11 cellular contexts compared by ENCODE assay signal in the genomic region with DNA sequence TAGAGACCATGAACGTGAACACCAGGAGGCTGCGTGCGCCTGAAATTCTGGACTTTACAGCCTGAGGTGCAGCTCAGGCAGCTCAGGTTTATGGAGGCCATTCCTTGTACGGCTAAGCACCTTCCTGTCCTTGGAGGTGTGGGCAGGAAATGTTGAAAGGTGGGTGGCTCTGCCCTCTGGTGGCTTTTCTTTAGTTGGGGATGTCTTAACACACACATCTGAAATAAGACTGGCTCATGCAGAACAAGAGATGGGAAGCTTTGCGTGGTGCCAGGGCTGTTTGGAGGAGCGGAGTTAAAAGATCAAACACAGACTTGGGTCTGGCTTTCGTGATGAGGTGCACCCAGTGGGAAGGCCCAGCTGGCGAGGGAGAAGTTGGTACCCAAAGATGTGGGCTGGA.
DNase-seq lines count a peak whose midpoint lies in the region; ATAC-seq and TF ChIP-seq lines count a peak whose summit lies in the region.
"Had no signal": no experiment of that assay in that cellular context is flagged by ENCODE, and none has a peak within 500 bp of the region (broad histone marks: within the 10 kb centered on the region; RNA-seq: fewer than 3 reads in every experiment).

No MANE protein-coding gene starts in this region.

- H3K4me3 Mint-ChIP-seq in endodermal cell (no peak overlapping the region), neural progenitor cell (no peak overlapping the region)
- no peak overlapping the region for H3K4me3 Mint-ChIP-seq in activated T-cell treated with anti-CD3 and anti-CD28 coated beads, Interleukin-2, amount 50 U/mL, for 24 hours

- DNase-seq in EH (ENCODE audit: low read depth) = peak; percentile 21
- DNase-seq in NCI-H526 treated with DMSO at 0.1 percent for 48 hours (lab: John Stamatoyannopoulos, UW) = peak; percentile 0
- peak; percentile 80 for DNase-seq in endodermal cell
- peak; percentile 53 for DNase-seq in neural progenitor cell (ENCODE audit: low spot score)
- no peak for DNase-seq in kidney glomerular epithelial cell (lab: John Stamatoyannopoulos, UW)
- DNase-seq in activated CD4-positive, alpha-beta T cell treated with anti-CD3 and anti-CD28 coated beads, Interleukin-2, amount 50 U/mL, for 4 hours = no peak
- no peak for DNase-seq in activated T-cell treated with anti-CD3 and anti-CD28 coated beads, Interleukin-2, amount 50 U/mL, for 24 hours
- DNase-seq: activated CD4-positive, alpha-beta T cell treated with anti-CD3 and anti-CD28 coated beads for 1 hour; amniotic stem cell; ovary had no signal

- H3K36me3 Mint-ChIP-seq in endodermal cell (ENCODE audit: low read depth) (peaks cover 39% of the 10 kb centered on the region), neural progenitor cell (peaks cover 15% of the 10 kb centered on the region)
- H3K36me3 Mint-ChIP-seq in activated T-cell treated with anti-CD3 and anti-CD28 coated beads, Interleukin-2, amount 50 U/mL, for 24 hours (ENCODE audit: low read depth) = no peaks in the 10 kb centered on the region

- peaks cover 10% of the 10 kb centered on the region for H4K20me1 ChIP-seq in neural progenitor cell (ENCODE audit: low read depth)

- H3K27me3 Mint-ChIP-seq in endodermal cell (ENCODE audit: insufficient read depth) = no peaks in the 10 kb centered on the region
- H3K27me3 Mint-ChIP-seq in neural progenitor cell (ENCODE audit: insufficient read depth, low read depth) = no peaks in the 10 kb centered on the region
- H3K27me3 Mint-ChIP-seq in activated T-cell treated with anti-CD3 and anti-CD28 coated beads, Interleukin-2, amount 50 U/mL, for 24 hours = no peaks in the 10 kb centered on the region

- no peaks in the 10 kb centered on the region for H3F3A ChIP-seq in neural progenitor cell (ENCODE audit: low read depth)

- H3K9ac ChIP-seq in endodermal cell (ENCODE audit: extremely low read depth, low read length, poor library complexity, severe bottlenecking) = no peak overlapping the region
- no peak overlapping the region for H3K9ac ChIP-seq in neural progenitor cell

- H3K79me2 ChIP-seq in neural progenitor cell (ENCODE audit: low read depth) = peaks cover 60% of the 10 kb centered on the region

- H3K4me2 ChIP-seq in neural progenitor cell = no peak overlapping the region

- WGBS in endodermal cell (ENCODE audit: insufficient coverage in 1 of 2, insufficient read length in 1 of 2), 2 experiments = 90 to 95% methylated on average over 7 to 8 of the region's 8 CpGs

- H3K4me1 Mint-ChIP-seq in endodermal cell = peaks cover 15% of the 10 kb centered on the region
- peaks cover 19% of the 10 kb centered on the region for H3K4me1 Mint-ChIP-seq in neural progenitor cell
- no peaks in the 10 kb centered on the region for H3K4me1 Mint-ChIP-seq in activated T-cell treated with anti-CD3 and anti-CD28 coated beads, Interleukin-2, amount 50 U/mL, for 24 hours (ENCODE audit: low read depth)

- H3K27me3 ChIP-seq in endodermal cell (ENCODE audit: control insufficient read depth, insufficient read depth, low read length, poor library complexity, severe bottlenecking) (no peaks in the 10 kb centered on the region), neural progenitor cell (no peaks in the 10 kb centered on the region)
- H3K27me3 ChIP-seq: ovary had no signal

- no peak overlapping the region for H3K27ac Mint-ChIP-seq in endodermal cell
- no peak overlapping the region for H3K27ac Mint-ChIP-seq in neural progenitor cell
- no peak overlapping the region for H3K27ac Mint-ChIP-seq in activated T-cell treated with anti-CD3 and anti-CD28 coated beads, Interleukin-2, amount 50 U/mL, for 24 hours

- H3K4me1 ChIP-seq in endodermal cell (ENCODE audit: control insufficient read depth, insufficient read depth, low read length) (no peaks in the 10 kb centered on the region), neural progenitor cell (peaks cover under 1% of the 10 kb centered on the region)

- H3K27ac ChIP-seq in endodermal cell (ENCODE audit: low read depth, low read length) = no peak overlapping the region
- no peak overlapping the region for H3K27ac ChIP-seq in neural progenitor cell
- H3K27ac ChIP-seq: ovary had no signal

- no peaks in the 10 kb centered on the region for H3K9me3 ChIP-seq in endodermal cell (ENCODE audit: control insufficient read depth, low read length)
- no peaks in the 10 kb centered on the region for H3K9me3 ChIP-seq in neural progenitor cell (ENCODE audit: low read depth)
- H3K9me3 ChIP-seq: ovary had no signal

- no peak overlapping the region for H3K4me3 ChIP-seq in endodermal cell (ENCODE audit: low read length)
- no peak overlapping the region for H3K4me3 ChIP-seq in neural progenitor cell
- H3K4me3 ChIP-seq: ovary had no signal

- H3K9me3 Mint-ChIP-seq in endodermal cell = no peaks in the 10 kb centered on the region
- peaks cover 2% of the 10 kb centered on the region for H3K9me3 Mint-ChIP-seq in neural progenitor cell
- peaks cover 3% of the 10 kb centered on the region for H3K9me3 Mint-ChIP-seq in activated T-cell treated with anti-CD3 and anti-CD28 coated beads, Interleukin-2, amount 50 U/mL, for 24 hours

- peaks cover 12% of the 10 kb centered on the region for H3K36me3 ChIP-seq in endodermal cell (ENCODE audit: control insufficient read depth, insufficient read depth, low read length)
- no peaks in the 10 kb centered on the region for H3K36me3 ChIP-seq in neural progenitor cell
- H3K36me3 ChIP-seq: ovary had no signal

- TF ChIP-seq CTCF in endodermal cell (conservative IDR thresholded peaks at IDR 0.05) = peak; percentile 80
- TF ChIP-seq CTCF in neural progenitor cell (IDR thresholded peaks at IDR 0.05) = peak; percentile 53

- no peak overlapping the region for H2AFZ ChIP-seq in neural progenitor cell (replicated peaks)

- ATAC-seq in HG02571 (IDR thresholded peaks at IDR 0.05; ENCODE audit: unreplicated experiment) = no peak

Comparison
In these comparisons a context has a peak if more than half of its experiments do, and no peak if none do; other contexts are left out.
1. DNase-seq: peak in EH (single experiment), NCI-H526 treated with DMSO at 0.1 percent for 48 hours (single experiment), endodermal cell (single experiment) and neural progenitor cell (single experiment); none in kidney glomerular epithelial cell (single experiment), activated CD4-positive, alpha-beta T cell treated with anti-CD3 and anti-CD28 coated beads, Interleukin-2, amount 50 U/mL, for 4 hours (0 of 2) and activated T-cell treated with anti-CD3 and anti-CD28 coated beads, Interleukin-2, amount 50 U/mL, for 24 hours (single experiment).